ENCODE assay signal across 18 cellular contexts in genomic region chr2:88603146-88603545, GRCh38. TPM values are rescaled to one million over a fixed set of nuclear protein-coding genes. Genes with fewer than 3 reads are reported as not detected.
DNase-seq lines count a peak whose midpoint lies in the region; ATAC-seq and TF ChIP-seq lines count a peak whose summit lies in the region.
"Had no signal": no experiment of that assay in that cellular context is flagged by ENCODE, and none has a peak within 500 bp of the region (broad histone marks: within the 10 kb centered on the region; RNA-seq: fewer than 3 reads in every experiment).

No MANE protein-coding gene starts in this region.

- TF ChIP-seq CTCF in left ventricle myocardium inferior (IDR thresholded peaks at IDR 0.05; ENCODE audit: borderline replicate concordance) (no peak), activated B cell treated with CpG ODN at 0.5 μM for 24 hours (IDR thresholded peaks at IDR 0.05) (no peak), mucosa of descending colon (IDR thresholded peaks at IDR 0.05) (no peak)

- CTCF ChIA-PET in activated B cell treated with CpG ODN at 0.5 μM for 24 hours (lab: Charles Lee) = interaction anchor here (1.4 kb wide), 1 partner anchor 12 kb away, joined by 4 read pairs; no protein-coding TSS in a partner anchor

- POLR2A ChIA-PET in activated B cell treated with CpG ODN at 0.5 μM for 24 hours (lab: Charles Lee) = interaction anchor here (1.3 kb wide), 1 partner anchor 25 kb away, joined by 6 read pairs; the partner anchor contains the start of gene EIF2AK3

- ATAC-seq in activated B cell treated with CpG ODN at 0.5 μM for 24 hours (ENCODE audit: low read depth) (no peak), mucosa of descending colon (no peak)
- ATAC-seq: A549, HepG2 had no signal

- peaks cover 94% of the 10 kb centered on the region for H3K4me1 Mint-ChIP-seq in activated B cell treated with CpG ODN at 0.5 μM for 24 hours

- peaks cover 26% of the 10 kb centered on the region for H3K36me3 Mint-ChIP-seq in activated B cell treated with CpG ODN at 0.5 μM for 24 hours (ENCODE audit: low read depth)

- DNase-seq in left ventricle myocardium inferior (no peak), cardiac septum (ENCODE audit: low spot score) (no peak), activated B cell treated with CpG ODN at 0.5 μM for 24 hours (no peak), hepatic stellate cell (ENCODE audit: low spot score) (peak; percentile 21), mucosa of descending colon (no peak), OCI-M2 (lab: John Stamatoyannopoulos, UW; ENCODE audit: unreplicated experiment) (no peak), mucosa of gallbladder (ENCODE audit: low spot score) (no peak), UCSD-AML1 (lab: John Stamatoyannopoulos, UW; ENCODE audit: unreplicated experiment) (no peak)
- DNase-seq: activated CD8-positive, alpha-beta memory T cell treated with anti-CD3 and anti-CD28 coated beads for 24 hours; activated effector memory CD4-positive, alpha-beta T cell treated with anti-CD3 and anti-CD28 coated beads, Interleukin-2, amount 50 U/mL, for 16 hours; NCI-H1436; NCI-H524; substantia nigra; T1000 had no signal

- H3K9me3 ChIP-seq in left ventricle myocardium inferior (replicated peaks) = no peaks in the 10 kb centered on the region
- H3K9me3 ChIP-seq in mucosa of descending colon = no peaks in the 10 kb centered on the region
- H3K9me3 ChIP-seq: A549, neutrophil had no signal

- H3K4me3 ChIP-seq in left ventricle myocardium inferior = no peak overlapping the region
- H3K4me3 ChIP-seq in mucosa of descending colon = no peak overlapping the region
- H3K4me3 ChIP-seq: A549 had no signal

- H3K27me3 Mint-ChIP-seq in activated B cell treated with CpG ODN at 0.5 μM for 24 hours = no peaks in the 10 kb centered on the region

- H3K4me1 ChIP-seq in left ventricle myocardium inferior (peaks cover 70% of the 10 kb centered on the region), mucosa of descending colon (ENCODE audit: low read depth) (peaks cover 19% of the 10 kb centered on the region)

- H3K27ac Mint-ChIP-seq in activated B cell treated with CpG ODN at 0.5 μM for 24 hours = peak overlapping the region; percentile 72

- no peaks in the 10 kb centered on the region for H3K9me3 Mint-ChIP-seq in activated B cell treated with CpG ODN at 0.5 μM for 24 hours

- H3K27ac ChIP-seq in left ventricle myocardium inferior (replicated peaks) = peak overlapping the region; percentile 75
- H3K27ac ChIP-seq: A549, neutrophil, RWPE1 had no signal

- H3K27me3 ChIP-seq in left ventricle myocardium inferior (ENCODE audit: low read depth) = no peaks in the 10 kb centered on the region
- H3K27me3 ChIP-seq: neutrophil had no signal

- H3K36me3 ChIP-seq in left ventricle myocardium inferior (no peaks in the 10 kb centered on the region), mucosa of descending colon (ENCODE audit: low read depth) (no peaks in the 10 kb centered on the region)
- H3K36me3 ChIP-seq: neutrophil had no signal

- no peak overlapping the region for H3K4me3 Mint-ChIP-seq in activated B cell treated with CpG ODN at 0.5 μM for 24 hours

- intact Hi-C loops in left ventricle myocardium inferior (cut with micrococcal nuclease) (no loop called here), cardiac septum (cut with DNase I) (no loop called here), activated B cell treated with CpG ODN at 0.5 μM for 24 hours (cut with micrococcal nuclease) (loop anchor here (5.0 kb wide), 1 partner anchor 234 kb away; no protein-coding TSS in a partner anchor), mucosa of descending colon (cut with DNase I, micrococcal nuclease) (no loop called here)

RNA-seq across cellular contexts. Expression of gene EIF2AK3, which starts 24.1 kb away (rescaled TPM):
- 8.2 TPM for total RNA-seq in left ventricle myocardium inferior
- 20.7 TPM for total RNA-seq in cardiac septum
- 28.2 and 28.6 TPM in 2 replicates for total RNA-seq in activated B cell treated with CpG ODN at 0.5 μM for 24 hours
- total RNA-seq in mucosa of descending colon = 10 to 100 TPM; 20.4 to 31.6 (median 30.4) TPM
- 17.9 TPM for total RNA-seq in mucosa of gallbladder
